ENCODE assay signal across 1 cellular context in the genomic region with DNA sequence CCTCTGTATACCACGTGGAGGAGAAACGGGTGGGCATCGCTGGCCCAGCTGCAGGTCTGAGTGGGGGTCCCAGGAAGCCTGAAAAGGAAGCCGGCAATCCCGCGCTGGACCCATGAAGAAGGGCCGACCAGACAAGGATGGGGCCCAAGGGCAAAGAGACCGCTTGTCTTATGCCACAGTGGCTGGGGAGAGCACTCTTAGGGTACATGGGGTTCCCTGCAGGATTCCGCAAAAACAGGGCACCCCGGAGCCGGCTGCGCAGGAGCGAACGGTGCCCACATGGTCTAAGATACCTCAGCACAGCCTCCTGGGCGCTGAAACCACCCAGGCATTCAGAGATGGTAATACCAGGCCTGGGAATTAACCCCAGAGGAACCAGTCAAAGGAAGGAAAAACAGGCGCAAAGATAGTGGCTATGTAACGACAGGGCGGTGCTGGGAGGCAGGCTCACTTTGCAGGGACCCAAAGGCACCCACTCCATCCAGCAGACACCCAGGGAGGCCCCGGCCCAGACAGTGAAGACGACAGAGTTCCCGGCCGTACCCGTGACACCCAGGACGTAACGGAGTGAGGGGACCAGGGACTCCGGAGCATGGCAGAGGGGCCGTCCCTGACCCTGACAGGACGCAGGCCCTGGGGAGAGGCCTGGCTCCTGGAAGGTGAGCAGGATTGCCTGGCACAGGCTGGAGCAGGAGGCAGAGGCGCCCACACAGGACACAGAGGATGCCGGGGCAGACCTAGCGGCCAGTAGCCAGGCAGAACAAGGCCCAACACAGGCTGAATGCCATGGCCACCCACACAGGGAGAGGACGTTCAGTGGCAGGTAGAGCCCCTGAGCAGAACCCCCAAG.
TF ChIP-seq lines count a peak whose summit lies in the region.

No MANE protein-coding gene starts in this region.

TF ChIP-seq in GM12878, 131 proteins besides CTCF, POLR2A, EP300 and RAD21:
- TF ChIP-seq CUX1 (IDR thresholded peaks at IDR 0.05; ENCODE audit: insufficient replicate concordance, low read depth, low read length) = no peak
- no peak for TF ChIP-seq SMAD1 (IDR thresholded peaks at IDR 0.05; ENCODE audit: low read depth, partially characterized antibody)
- TF ChIP-seq KLF5 (IDR thresholded peaks at IDR 0.05; ENCODE audit: partially characterized antibody) = no peak
- TF ChIP-seq CBX3 (IDR thresholded peaks at IDR 0.05; ENCODE audit: borderline replicate concordance, low read depth) = no peak
- TF ChIP-seq GABPA (IDR thresholded peaks at IDR 0.05; ENCODE audit: low read depth) = no peak
- no peak for TF ChIP-seq RBBP5 (conservative IDR thresholded peaks at IDR 0.05)
- no peak for TF ChIP-seq NR2C1 (IDR thresholded peaks at IDR 0.05)
- TF ChIP-seq CREB1 (IDR thresholded peaks at IDR 0.05; ENCODE audit: low read depth) = no peak
- TF ChIP-seq ETV6 (conservative IDR thresholded peaks at IDR 0.05 in 1 of 2, IDR thresholded peaks at IDR 0.05 in 1 of 2; ENCODE audit: borderline replicate concordance in 1 of 2, low read depth in 1 of 2) = no peak
